In genomic region chr2:161030260-161031063, GRCh38 we compare ENCODE assay signal across 10 cellular contexts.
DNase-seq lines count a peak whose midpoint lies in the region; ATAC-seq and TF ChIP-seq lines count a peak whose summit lies in the region.
"Had no signal": no experiment of that assay in that cellular context is flagged by ENCODE, and none has a peak within 500 bp of the region (broad histone marks: within the 10 kb centered on the region; RNA-seq: fewer than 3 reads in every experiment).

No MANE protein-coding gene starts in this region.

- H3K79me2 ChIP-seq in fibroblast of lung (ENCODE audit: control insufficient read depth, insufficient read depth, low read length), result no peaks in the 10 kb centered on the region

- peaks cover 13% of the 10 kb centered on the region for H3K4me1 ChIP-seq in fibroblast of lung (ENCODE audit: control insufficient read depth, extremely low read depth, insufficient read depth, low read length)
- H3K4me1 ChIP-seq: Peyer's patch had no signal

- H3K36me3 ChIP-seq in fibroblast of lung (ENCODE audit: control insufficient read depth, insufficient read depth, low read length), result no peaks in the 10 kb centered on the region
- H3K36me3 ChIP-seq: Peyer's patch had no signal

- no peak for TF ChIP-seq CTCF in fibroblast of lung (conservative IDR thresholded peaks at IDR 0.05 in 1 of 2, IDR thresholded peaks at IDR 0.05 in 1 of 2; ENCODE audit: low read depth in 1 of 2, low read length in 2 of 2)

- peak overlapping the region; percentile 48 for H2AFZ ChIP-seq in fibroblast of lung (ENCODE audit: low read length)

- peak; percentile 89 for DNase-seq in GM03348 (ENCODE audit: low spot score)
- DNase-seq in RKO (ENCODE audit: low spot score), result peak; percentile 3
- DNase-seq in fibroblast of lung (ENCODE audit: low read depth in 2 of 2), result peak; percentile 99
- no peak for DNase-seq in sciatic nerve (ENCODE audit: low spot score)
- DNase-seq in superior temporal gyrus (ENCODE audit: extremely low spot score), result no peak
- DNase-seq: naive B cell had no signal

- H3K4me2 ChIP-seq in fibroblast of lung (ENCODE audit: extremely low read depth, insufficient read depth, low read length), result peak overlapping the region; percentile 42

- H3K27ac ChIP-seq in fibroblast of lung (ENCODE audit: insufficient read depth, low read length), result peak overlapping the region; percentile 86

- intact Hi-C loops in sciatic nerve (cut with DNase I), result no loop called here

- no peaks in the 10 kb centered on the region for H4K20me1 ChIP-seq in fibroblast of lung (ENCODE audit: control insufficient read depth, extremely low read depth, insufficient read depth, low read length)

- peak overlapping the region in 1 of 4 experiments; percentile 18 for H3K4me3 ChIP-seq in fibroblast of lung (replicated peaks in 1 of 4; ENCODE audit: control extremely low read depth in 1 of 4, insufficient read depth in 1 of 4, low read depth in 3 of 4, low read length in 4 of 4)
- H3K4me3 ChIP-seq: Peyer's patch had no signal

- H3K27me3 ChIP-seq in fibroblast of lung (ENCODE audit: control insufficient read depth, insufficient read depth, low read length), result no peaks in the 10 kb centered on the region
- H3K27me3 ChIP-seq: Peyer's patch had no signal

- H3K9ac ChIP-seq in fibroblast of lung (ENCODE audit: insufficient read depth, low read length), result no peak overlapping the region

- ATAC-seq in sciatic nerve (peak; percentile 93), GM21390 (IDR thresholded peaks at IDR 0.05; ENCODE audit: unreplicated experiment) (no peak), GM18498 (IDR thresholded peaks at IDR 0.05; ENCODE audit: unreplicated experiment) (no peak), GM18867 (IDR thresholded peaks at IDR 0.05; ENCODE audit: unreplicated experiment) (no peak)

- H3K9me3 ChIP-seq in fibroblast of lung (ENCODE audit: control insufficient read depth, insufficient read depth, low read depth, low read length), result no peaks in the 10 kb centered on the region
- H3K9me3 ChIP-seq: Peyer's patch had no signal

Comparison
In these comparisons a context has a peak if more than half of its experiments do, and no peak if none do; other contexts are left out.
1. DNase-seq: peak in GM03348 (single experiment), RKO (single experiment) and fibroblast of lung (2 of 2); none in sciatic nerve (single experiment) and superior temporal gyrus (single experiment).